ENCODE assay signal across 1 cellular context in the genomic region with DNA sequence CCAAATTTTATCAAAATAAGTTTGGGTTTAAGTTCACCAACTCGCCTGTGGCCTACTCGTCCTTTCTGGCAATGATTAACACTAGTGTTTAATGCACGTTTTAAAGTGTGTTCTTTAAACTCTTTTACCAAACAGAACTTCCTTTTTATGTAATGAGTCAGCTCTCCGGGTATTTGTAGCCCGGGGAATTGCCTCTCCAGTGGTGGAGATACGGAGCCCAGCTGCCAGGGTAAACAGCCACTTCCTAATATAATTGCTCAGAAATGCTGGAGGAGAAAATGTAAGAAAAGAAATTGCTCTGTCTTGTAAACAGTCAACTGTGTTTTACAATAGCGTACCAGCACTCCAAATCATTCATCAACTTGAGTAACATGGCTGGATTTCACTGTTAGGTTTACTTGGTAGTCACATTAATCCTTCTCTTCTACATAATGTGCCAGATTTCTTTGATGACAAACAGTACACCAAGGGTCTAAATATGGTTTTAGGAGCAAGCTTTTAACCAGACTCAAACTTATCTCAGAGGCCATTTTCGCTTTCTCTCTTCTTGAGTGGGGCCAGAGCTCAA.
TF ChIP-seq lines count a peak whose summit lies in the region.

No MANE protein-coding gene starts in this region.

TF ChIP-seq in K562, 482 proteins besides CTCF, POLR2A, EP300 and RAD21 (continued from another document and continues in another):
- TF ChIP-seq KHSRP (IDR thresholded peaks at IDR 0.05) (no peak), ZNF121 (CRISPR knock-in tag; conservative IDR thresholded peaks at IDR 0.05) (no peak), BDP1 (IDR thresholded peaks at IDR 0.05; ENCODE audit: insufficient read depth, insufficient read length) (no peak), CREB3 (tag; conservative IDR thresholded peaks at IDR 0.05; ENCODE audit: low read depth) (0 out of 2 replicates have a peak, but pooled peaks have one; percentile 46), TGIF2 (CRISPR knock-in tag; IDR thresholded peaks at IDR 0.05) (no peak), CREB1 (IDR thresholded peaks at IDR 0.05) (no peak), CREB1 (CRISPR knock-in tag; IDR thresholded peaks at IDR 0.05) (no peak), MTA1 (IDR thresholded peaks at IDR 0.05; ENCODE audit: borderline replicate concordance) (no peak), ZNF444 (CRISPR knock-in tag; IDR thresholded peaks at IDR 0.05) (no peak), TEAD2 (tag; IDR thresholded peaks at IDR 0.05) (no peak), PCBP1 (IDR thresholded peaks at IDR 0.05; ENCODE audit: low read depth, low read length, poor library complexity, severe bottlenecking) (no peak), PATZ1 (CRISPR knock-in tag; IDR thresholded peaks at IDR 0.05; ENCODE audit: borderline replicate concordance) (no peak), PHF20 (IDR thresholded peaks at IDR 0.05; ENCODE audit: partially characterized antibody) (no peak), CREM (IDR thresholded peaks at IDR 0.05; ENCODE audit: low read depth) (no peak), NCOA6 (IDR thresholded peaks at IDR 0.05) (no peak), FIP1L1 (IDR thresholded peaks at IDR 0.05; ENCODE audit: low read depth, low read length, poor library complexity, severe bottlenecking) (no peak), ZNF143 (CRISPR knock-in tag; IDR thresholded peaks at IDR 0.05) (no peak), TEAD4 (IDR thresholded peaks at IDR 0.05; ENCODE audit: low read length) (peak; percentile 46; the same call in 1 of the 2 replicates), TEAD4 (CRISPR knock-in tag; IDR thresholded peaks at IDR 0.05; ENCODE audit: borderline replicate concordance) (no peak), DIDO1 (tag; IDR thresholded peaks at IDR 0.05; ENCODE audit: low read depth) (no peak), PHF21A (IDR thresholded peaks at IDR 0.05; ENCODE audit: borderline replicate concordance, low read depth) (no peak), ZNF280B (CRISPR knock-in tag; IDR thresholded peaks at IDR 0.05) (no peak), JUNB (CRISPR knock-in tag; conservative IDR thresholded peaks at IDR 0.05) (no peak), HNRNPK (IDR thresholded peaks at IDR 0.05; ENCODE audit: low read depth, low read length, poor library complexity, severe bottlenecking) (no peak), ZNF592 (IDR thresholded peaks at IDR 0.05) (peak; percentile 74), EHMT2 (IDR thresholded peaks at IDR 0.05) (no peak), SPI1 (IDR thresholded peaks at IDR 0.05; ENCODE audit: borderline replicate concordance, low read depth, low read length) (peak; percentile 33; the same call in 1 of the 2 replicates), ARID1B (IDR thresholded peaks at IDR 0.05) (peak; percentile 59), ARNT (IDR thresholded peaks at IDR 0.05) (no peak), ZNF12 (CRISPR knock-in tag; IDR thresholded peaks at IDR 0.05) (no peak)
- TF ChIP-seq, protein P1, sequence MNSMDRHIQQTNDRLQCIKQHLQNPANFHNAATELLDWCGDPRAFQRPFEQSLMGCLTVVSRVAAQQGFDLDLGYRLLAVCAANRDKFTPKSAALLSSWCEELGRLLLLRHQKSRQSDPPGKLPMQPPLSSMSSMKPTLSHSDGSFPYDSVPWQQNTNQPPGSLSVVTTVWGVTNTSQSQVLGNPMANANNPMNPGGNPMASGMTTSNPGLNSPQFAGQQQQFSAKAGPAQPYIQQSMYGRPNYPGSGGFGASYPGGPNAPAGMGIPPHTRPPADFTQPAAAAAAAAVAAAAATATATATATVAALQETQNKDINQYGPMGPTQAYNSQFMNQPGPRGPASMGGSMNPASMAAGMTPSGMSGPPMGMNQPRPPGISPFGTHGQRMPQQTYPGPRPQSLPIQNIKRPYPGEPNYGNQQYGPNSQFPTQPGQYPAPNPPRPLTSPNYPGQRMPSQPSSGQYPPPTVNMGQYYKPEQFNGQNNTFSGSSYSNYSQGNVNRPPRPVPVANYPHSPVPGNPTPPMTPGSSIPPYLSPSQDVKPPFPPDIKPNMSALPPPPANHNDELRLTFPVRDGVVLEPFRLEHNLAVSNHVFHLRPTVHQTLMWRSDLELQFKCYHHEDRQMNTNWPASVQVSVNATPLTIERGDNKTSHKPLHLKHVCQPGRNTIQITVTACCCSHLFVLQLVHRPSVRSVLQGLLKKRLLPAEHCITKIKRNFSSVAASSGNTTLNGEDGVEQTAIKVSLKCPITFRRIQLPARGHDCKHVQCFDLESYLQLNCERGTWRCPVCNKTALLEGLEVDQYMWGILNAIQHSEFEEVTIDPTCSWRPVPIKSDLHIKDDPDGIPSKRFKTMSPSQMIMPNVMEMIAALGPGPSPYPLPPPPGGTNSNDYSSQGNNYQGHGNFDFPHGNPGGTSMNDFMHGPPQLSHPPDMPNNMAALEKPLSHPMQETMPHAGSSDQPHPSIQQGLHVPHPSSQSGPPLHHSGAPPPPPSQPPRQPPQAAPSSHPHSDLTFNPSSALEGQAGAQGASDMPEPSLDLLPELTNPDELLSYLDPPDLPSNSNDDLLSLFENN (IDR thresholded peaks at IDR 0.05; ENCODE audit: low read depth in 2 of 2, low read length in 2 of 2) = no peak
- TF ChIP-seq, protein P2, sequence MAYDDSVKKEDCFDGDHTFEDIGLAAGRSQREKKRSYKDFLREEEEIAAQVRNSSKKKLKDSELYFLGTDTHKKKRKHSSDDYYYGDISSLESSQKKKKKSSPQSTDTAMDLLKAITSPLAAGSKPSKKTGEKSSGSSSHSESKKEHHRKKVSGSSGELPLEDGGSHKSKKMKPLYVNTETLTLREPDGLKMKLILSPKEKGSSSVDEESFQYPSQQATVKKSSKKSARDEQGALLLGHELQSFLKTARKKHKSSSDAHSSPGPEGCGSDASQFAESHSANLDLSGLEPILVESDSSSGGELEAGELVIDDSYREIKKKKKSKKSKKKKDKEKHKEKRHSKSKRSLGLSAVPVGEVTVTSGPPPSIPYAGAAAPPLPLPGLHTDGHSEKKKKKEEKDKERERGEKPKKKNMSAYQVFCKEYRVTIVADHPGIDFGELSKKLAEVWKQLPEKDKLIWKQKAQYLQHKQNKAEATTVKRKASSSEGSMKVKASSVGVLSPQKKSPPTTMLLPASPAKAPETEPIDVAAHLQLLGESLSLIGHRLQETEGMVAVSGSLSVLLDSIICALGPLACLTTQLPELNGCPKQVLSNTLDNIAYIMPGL (CRISPR knock-in tag; IDR thresholded peaks at IDR 0.05) = no peak
- TF ChIP-seq, protein P3, sequence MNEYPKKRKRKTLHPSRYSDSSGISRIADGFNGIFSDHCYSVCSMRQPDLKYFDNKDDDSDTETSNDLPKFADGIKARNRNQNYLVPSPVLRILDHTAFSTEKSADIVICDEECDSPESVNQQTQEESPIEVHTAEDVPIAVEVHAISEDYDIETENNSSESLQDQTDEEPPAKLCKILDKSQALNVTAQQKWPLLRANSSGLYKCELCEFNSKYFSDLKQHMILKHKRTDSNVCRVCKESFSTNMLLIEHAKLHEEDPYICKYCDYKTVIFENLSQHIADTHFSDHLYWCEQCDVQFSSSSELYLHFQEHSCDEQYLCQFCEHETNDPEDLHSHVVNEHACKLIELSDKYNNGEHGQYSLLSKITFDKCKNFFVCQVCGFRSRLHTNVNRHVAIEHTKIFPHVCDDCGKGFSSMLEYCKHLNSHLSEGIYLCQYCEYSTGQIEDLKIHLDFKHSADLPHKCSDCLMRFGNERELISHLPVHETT (CRISPR knock-in tag; conservative IDR thresholded peaks at IDR 0.05 in 1 of 2, IDR thresholded peaks at IDR 0.05 in 1 of 2) = no peak
- TF ChIP-seq, protein P4, sequence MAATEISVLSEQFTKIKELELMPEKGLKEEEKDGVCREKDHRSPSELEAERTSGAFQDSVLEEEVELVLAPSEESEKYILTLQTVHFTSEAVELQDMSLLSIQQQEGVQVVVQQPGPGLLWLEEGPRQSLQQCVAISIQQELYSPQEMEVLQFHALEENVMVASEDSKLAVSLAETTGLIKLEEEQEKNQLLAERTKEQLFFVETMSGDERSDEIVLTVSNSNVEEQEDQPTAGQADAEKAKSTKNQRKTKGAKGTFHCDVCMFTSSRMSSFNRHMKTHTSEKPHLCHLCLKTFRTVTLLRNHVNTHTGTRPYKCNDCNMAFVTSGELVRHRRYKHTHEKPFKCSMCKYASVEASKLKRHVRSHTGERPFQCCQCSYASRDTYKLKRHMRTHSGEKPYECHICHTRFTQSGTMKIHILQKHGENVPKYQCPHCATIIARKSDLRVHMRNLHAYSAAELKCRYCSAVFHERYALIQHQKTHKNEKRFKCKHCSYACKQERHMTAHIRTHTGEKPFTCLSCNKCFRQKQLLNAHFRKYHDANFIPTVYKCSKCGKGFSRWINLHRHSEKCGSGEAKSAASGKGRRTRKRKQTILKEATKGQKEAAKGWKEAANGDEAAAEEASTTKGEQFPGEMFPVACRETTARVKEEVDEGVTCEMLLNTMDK (IDR thresholded peaks at IDR 0.05; ENCODE audit: borderline replicate concordance, insufficient read depth, low read depth, low read length, poor library complexity, severe bottlenecking) = no peak
- TF ChIP-seq, protein P5, sequence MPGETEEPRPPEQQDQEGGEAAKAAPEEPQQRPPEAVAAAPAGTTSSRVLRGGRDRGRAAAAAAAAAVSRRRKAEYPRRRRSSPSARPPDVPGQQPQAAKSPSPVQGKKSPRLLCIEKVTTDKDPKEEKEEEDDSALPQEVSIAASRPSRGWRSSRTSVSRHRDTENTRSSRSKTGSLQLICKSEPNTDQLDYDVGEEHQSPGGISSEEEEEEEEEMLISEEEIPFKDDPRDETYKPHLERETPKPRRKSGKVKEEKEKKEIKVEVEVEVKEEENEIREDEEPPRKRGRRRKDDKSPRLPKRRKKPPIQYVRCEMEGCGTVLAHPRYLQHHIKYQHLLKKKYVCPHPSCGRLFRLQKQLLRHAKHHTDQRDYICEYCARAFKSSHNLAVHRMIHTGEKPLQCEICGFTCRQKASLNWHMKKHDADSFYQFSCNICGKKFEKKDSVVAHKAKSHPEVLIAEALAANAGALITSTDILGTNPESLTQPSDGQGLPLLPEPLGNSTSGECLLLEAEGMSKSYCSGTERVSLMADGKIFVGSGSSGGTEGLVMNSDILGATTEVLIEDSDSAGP (CRISPR knock-in tag; IDR thresholded peaks at IDR 0.05) = no peak
